8 cellular contexts compared by ENCODE assay signal in the genomic region with DNA sequence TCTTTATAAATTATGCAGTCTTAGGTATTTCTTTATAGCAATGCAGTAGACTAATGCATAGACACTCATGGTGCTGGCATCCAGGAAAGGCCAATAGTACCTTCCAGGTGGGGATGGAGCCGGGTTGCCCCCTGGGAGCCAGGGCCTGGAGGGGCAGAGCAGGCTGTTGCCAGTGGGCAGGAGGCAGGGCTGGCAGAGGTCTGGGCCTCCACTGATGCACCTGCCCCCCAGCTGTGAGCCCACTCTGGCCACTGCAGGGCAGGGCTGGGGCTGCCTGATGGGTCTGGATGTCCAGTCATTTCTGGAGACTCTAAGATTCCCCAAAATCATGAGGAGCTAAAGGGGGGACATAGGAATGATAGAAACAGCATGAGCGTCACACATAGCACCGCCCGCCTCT.
"Had no signal": no experiment of that assay in that cellular context is flagged by ENCODE, and none has a peak within 500 bp of the region (broad histone marks: within the 10 kb centered on the region; RNA-seq: fewer than 3 reads in every experiment).

No MANE protein-coding gene starts in this region.

- DNase-seq: HFFc6, KBM-7 had no signal

- ATAC-seq: GM23338, HCT116, HepG2 had no signal

- H2AFZ ChIP-seq: GM23338 had no signal

- H3K4me1 ChIP-seq: HAP-1 had no signal

- H3K36me3 ChIP-seq: HAP-1 had no signal

- H3K4me3 ChIP-seq: GM23338, HAP-1 had no signal

- H3K4me2 ChIP-seq: GM23338, KMS-11 had no signal

- H3K27ac ChIP-seq: HL-60, KMS-11 had no signal

- H3K9ac ChIP-seq: KMS-11 had no signal
